Comparison of ENCODE assay signal across 26 cellular contexts in genomic region chr7:108634535-108634934, GRCh38.
"Had no signal": no experiment of that assay in that cellular context is flagged by ENCODE, and none has a peak within 500 bp of the region (broad histone marks: within the 10 kb centered on the region; RNA-seq: fewer than 3 reads in every experiment).

No MANE protein-coding gene starts in this region.

- H2AFZ ChIP-seq: neural progenitor cell, parathyroid adenoma had no signal

- H3K27me3 ChIP-seq: neural progenitor cell, ovary, right lobe of liver, sigmoid colon, stomach, thyroid gland, upper lobe of left lung, vagina had no signal

- H3K4me1 ChIP-seq: neural progenitor cell, parathyroid adenoma, psoas muscle, vagina had no signal

- H3K9ac ChIP-seq: neural progenitor cell, parathyroid adenoma had no signal

- FAIRE-seq: small intestine, urothelium cell line had no signal

- DNase-seq: natural killer cell; occipital lobe; ovary; posterior cingulate gyrus; psoas muscle; right cardiac atrium; right lobe of liver; sigmoid colon; small intestine; stimulated activated CD4-positive, alpha-beta T cell treated with anti-CD3 and anti-CD28 coated beads, Interleukin-15, amount 100 ng/mL, for 24 hours; stimulated activated CD4-positive, alpha-beta T cell treated with anti-CD3 and anti-CD28 coated beads, Interleukin-2, amount 100 ng/mL, for 24 hours; stimulated activated CD4-positive, alpha-beta T cell treated with anti-CD3 and anti-CD28 coated beads, Interleukin-2, amount 100 ng/mL, for 48 hours; stimulated activated CD4-positive, alpha-beta T cell treated with anti-CD3 and anti-CD28 coated beads, Interleukin-4, amount 100 ng/mL, for 24 hours; stimulated activated naive B cell treated with anti-CD40 and anti-IgM and Interleukin-4, amounts not matched to agents 10 μg/mL and 1 μg/mL and 100 μg/mL, for 72 hours; stimulated activated naive CD4-positive, alpha-beta T cell treated with Interleukin-2 at 50 U/mL for 16 hours; stomach; thyroid gland; trophoblast cell; upper lobe of left lung had no signal

- H3K79me2 ChIP-seq: parathyroid adenoma had no signal

- H3K27ac ChIP-seq: neural progenitor cell, ovary, parathyroid adenoma, psoas muscle, right lobe of liver, sigmoid colon, stomach, thoracic aorta, thyroid gland, tibial nerve, upper lobe of left lung, vagina had no signal

- H3K4me3 ChIP-seq: neural progenitor cell, ovary, psoas muscle, right lobe of liver, sigmoid colon, stomach, thoracic aorta, thyroid gland, tibial nerve, upper lobe of left lung, vagina had no signal

- H3K9me3 ChIP-seq: ovary, psoas muscle, right lobe of liver, sigmoid colon, thoracic aorta, thyroid gland, tibial nerve, upper lobe of left lung, vagina had no signal

- H3K4me2 ChIP-seq: neural progenitor cell had no signal

- ATAC-seq: natural killer cell; psoas muscle; right cardiac atrium; stimulated activated effector memory CD8-positive, alpha-beta T cell treated with anti-CD3 and anti-CD28 coated beads, Interleukin-12 subunit alpha, Interleukin-12 subunit beta, amount 100 ng/mL, for 72 hours; stimulated activated naive B cell treated with anti-CD40 and anti-IgM and Interleukin-4, amounts not matched to agents 10 μg/mL and 1 μg/mL and 100 μg/mL, for 72 hours had no signal

- H3K36me3 ChIP-seq: neural progenitor cell, ovary, right lobe of liver, sigmoid colon, stomach, thoracic aorta, thyroid gland, tibial nerve, upper lobe of left lung, vagina had no signal
